In the genomic region with DNA sequence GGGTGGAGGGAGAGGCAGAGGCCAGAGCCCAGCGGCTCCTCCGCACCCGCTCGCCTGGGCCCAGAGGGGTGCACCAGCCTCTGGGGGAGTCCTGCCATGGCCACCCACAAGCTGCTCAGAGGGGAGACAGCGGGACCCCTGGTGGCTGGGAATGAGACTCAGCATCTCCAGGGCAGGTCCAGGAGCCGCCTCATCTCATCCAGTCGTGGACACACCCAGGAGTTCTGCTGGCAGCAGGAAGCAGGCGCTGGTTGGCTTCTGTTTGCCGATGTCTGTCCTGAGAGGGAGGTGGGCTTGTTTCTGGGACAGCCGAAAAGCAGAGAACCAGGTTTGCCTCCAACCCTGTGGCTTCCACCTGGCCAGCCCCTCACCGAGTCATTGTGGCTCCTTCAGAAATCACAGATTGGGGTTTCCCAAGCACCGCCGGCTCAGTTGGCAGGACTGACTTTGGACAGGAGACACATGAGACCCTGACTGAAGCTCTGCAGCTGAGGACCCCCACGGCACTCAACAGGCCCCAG, we compare ENCODE assay signal across 35 cellular contexts. TPM values are rescaled to one million over a fixed set of nuclear protein-coding genes. Genes with fewer than 3 reads are reported as not detected.
"Had no signal": no experiment of that assay in that cellular context is flagged by ENCODE, and none has a peak within 500 bp of the region (broad histone marks: within the 10 kb centered on the region; RNA-seq: fewer than 3 reads in every experiment).

No MANE protein-coding gene starts in this region.

- H3K9me3 Mint-ChIP-seq: activated CD4-positive, alpha-beta memory T cell treated with anti-CD3 and anti-CD28 coated beads for 36 hours; activated naive CD4-positive, alpha-beta T cell treated with anti-CD3 and anti-CD28 coated beads for 36 hours; activated naive CD8-positive, alpha-beta T cell treated with anti-CD3 and anti-CD28 coated beads for 36 hours; activated T-helper 1 cell treated with anti-CD3 and anti-CD28 coated beads, Interleukin-12 subunit alpha, Interleukin-12 subunit beta, Interleukin-2, Interleukin-4 antibody, amounts not matched to agents 30 ng/mL and 10 ng/mL and 1 ng/mL, durations not matched to agents 14 hours and 24 hours and 36 hours; immature natural killer cell; natural killer cell; neural progenitor cell had no signal

- H3K9me3 ChIP-seq: adrenal gland, ascending aorta, heart left ventricle, right lobe of liver, testis, transverse colon had no signal

- DNase-seq: activated CD4-positive, alpha-beta memory T cell treated with anti-CD3 and anti-CD28 coated beads for 36 hours; activated CD4-positive, alpha-beta T cell treated with anti-CD3 and anti-CD28 coated beads for 4 hours; activated CD8-positive, alpha-beta memory T cell treated with anti-CD3 and anti-CD28 coated beads, Interleukin-2, amount 50 U/mL, for 4 hours; activated effector memory CD4-positive, alpha-beta T cell treated with anti-CD3 and anti-CD28 coated beads, Interleukin-2, amount 50 U/mL, for 16 hours; activated naive CD4-positive, alpha-beta T cell treated with anti-CD3 and anti-CD28 coated beads for 36 hours; activated naive CD8-positive, alpha-beta T cell treated with anti-CD3 and anti-CD28 coated beads for 36 hours; activated T-cell treated with anti-CD3 and anti-CD28 coated beads, Interleukin-2, amount 50 U/mL, for 1 hour; adrenal gland; foreskin keratinocyte; heart left ventricle; hypothalamus; immature natural killer cell; mesendoderm; natural killer cell; stimulated activated CD4-positive, alpha-beta T cell treated with anti-CD3 and anti-CD28 coated beads, Interleukin-2, amount 100 ng/mL, for 48 hours; stimulated activated naive CD8-positive, alpha-beta T cell treated with anti-CD3 and anti-CD28 coated beads, Interleukin-15, Interleukin-2, amounts not matched to agents 100 U/mL and 50 U/mL, for 24 hours; T-helper 2 cell; testis; transverse colon had no signal

- H3K27me3 ChIP-seq: ascending aorta, foreskin keratinocyte, neural progenitor cell, right lobe of liver, testis had no signal

- H2AFZ ChIP-seq: neural progenitor cell had no signal

- H3K4me3 ChIP-seq: adrenal gland, ascending aorta, cardiac muscle cell, heart left ventricle, lung, neural progenitor cell, right lobe of liver, testis, transverse colon had no signal

- H3K4me1 Mint-ChIP-seq: activated naive CD8-positive, alpha-beta T cell treated with anti-CD3 and anti-CD28 coated beads for 36 hours; immature natural killer cell; natural killer cell had no signal

- H3K27ac Mint-ChIP-seq: activated CD4-positive, alpha-beta memory T cell treated with anti-CD3 and anti-CD28 coated beads for 36 hours; activated naive CD4-positive, alpha-beta T cell treated with anti-CD3 and anti-CD28 coated beads for 36 hours; activated naive CD8-positive, alpha-beta T cell treated with anti-CD3 and anti-CD28 coated beads for 36 hours; activated T-helper 1 cell treated with anti-CD3 and anti-CD28 coated beads, Interleukin-12 subunit alpha, Interleukin-12 subunit beta, Interleukin-2, Interleukin-4 antibody, amounts not matched to agents 30 ng/mL and 10 ng/mL and 1 ng/mL, durations not matched to agents 14 hours and 24 hours and 36 hours; immature natural killer cell; natural killer cell; neural progenitor cell; progenitor cell of endocrine pancreas had no signal

- H3K27ac ChIP-seq: adrenal gland, ascending aorta, cardiac muscle cell, foreskin keratinocyte, heart left ventricle, neural progenitor cell, right lobe of liver, testis, transverse colon had no signal

- H3K4me3 Mint-ChIP-seq: activated CD4-positive, alpha-beta memory T cell treated with anti-CD3 and anti-CD28 coated beads for 36 hours; activated naive CD4-positive, alpha-beta T cell treated with anti-CD3 and anti-CD28 coated beads for 36 hours; activated naive CD8-positive, alpha-beta T cell treated with anti-CD3 and anti-CD28 coated beads for 36 hours; activated T-helper 1 cell treated with anti-CD3 and anti-CD28 coated beads, Interleukin-12 subunit alpha, Interleukin-12 subunit beta, Interleukin-2, Interleukin-4 antibody, amounts not matched to agents 30 ng/mL and 10 ng/mL and 1 ng/mL, durations not matched to agents 14 hours and 24 hours and 36 hours; brain; immature natural killer cell; natural killer cell; neural progenitor cell had no signal

- H3K36me3 Mint-ChIP-seq: activated CD4-positive, alpha-beta memory T cell treated with anti-CD3 and anti-CD28 coated beads for 36 hours; activated naive CD8-positive, alpha-beta T cell treated with anti-CD3 and anti-CD28 coated beads for 36 hours; brain; immature natural killer cell; natural killer cell; neural progenitor cell had no signal

- H3K9ac ChIP-seq: neural progenitor cell had no signal

- H3K4me2 ChIP-seq: neural progenitor cell had no signal

- H3K36me3 ChIP-seq: adrenal gland, ascending aorta, cardiac muscle cell, heart left ventricle, neural progenitor cell, right lobe of liver, transverse colon had no signal

- ATAC-seq: esophagus mucosa; foreskin keratinocyte; heart left ventricle; natural killer cell; right lobe of liver; stimulated activated naive CD8-positive, alpha-beta T cell treated with anti-CD3 and anti-CD28 coated beads, Interleukin-15, Interleukin-2, amounts not matched to agents 100 U/mL and 50 U/mL, for 24 hours had no signal

- H3K4me1 ChIP-seq: adrenal gland, ascending aorta, foreskin keratinocyte, heart left ventricle, neural progenitor cell, right lobe of liver, testis, transverse colon had no signal

RNA-seq across cellular contexts. Expression of gene ENPP7, which starts 49.6 kb away (rescaled TPM):
- total RNA-seq: activated naive CD4-positive, alpha-beta T cell treated with anti-CD3 and anti-CD28 coated beads for 36 hours; activated naive CD8-positive, alpha-beta T cell treated with anti-CD3 and anti-CD28 coated beads for 36 hours; adrenal gland; cardiac muscle cell; cerebellum; esophagus mucosa; foreskin keratinocyte; heart left ventricle; kidney epithelial cell; mononuclear cell; osteocyte; progenitor cell of endocrine pancreas; renal cortical epithelial cell; skeletal muscle tissue; urinary bladder had no signal
- polyA plus RNA-seq: adrenal gland, cardiac muscle cell, foreskin keratinocyte, heart left ventricle, lung, urinary bladder had no signal
